ENCODE assay signal across 12 cellular contexts in the genomic region with DNA sequence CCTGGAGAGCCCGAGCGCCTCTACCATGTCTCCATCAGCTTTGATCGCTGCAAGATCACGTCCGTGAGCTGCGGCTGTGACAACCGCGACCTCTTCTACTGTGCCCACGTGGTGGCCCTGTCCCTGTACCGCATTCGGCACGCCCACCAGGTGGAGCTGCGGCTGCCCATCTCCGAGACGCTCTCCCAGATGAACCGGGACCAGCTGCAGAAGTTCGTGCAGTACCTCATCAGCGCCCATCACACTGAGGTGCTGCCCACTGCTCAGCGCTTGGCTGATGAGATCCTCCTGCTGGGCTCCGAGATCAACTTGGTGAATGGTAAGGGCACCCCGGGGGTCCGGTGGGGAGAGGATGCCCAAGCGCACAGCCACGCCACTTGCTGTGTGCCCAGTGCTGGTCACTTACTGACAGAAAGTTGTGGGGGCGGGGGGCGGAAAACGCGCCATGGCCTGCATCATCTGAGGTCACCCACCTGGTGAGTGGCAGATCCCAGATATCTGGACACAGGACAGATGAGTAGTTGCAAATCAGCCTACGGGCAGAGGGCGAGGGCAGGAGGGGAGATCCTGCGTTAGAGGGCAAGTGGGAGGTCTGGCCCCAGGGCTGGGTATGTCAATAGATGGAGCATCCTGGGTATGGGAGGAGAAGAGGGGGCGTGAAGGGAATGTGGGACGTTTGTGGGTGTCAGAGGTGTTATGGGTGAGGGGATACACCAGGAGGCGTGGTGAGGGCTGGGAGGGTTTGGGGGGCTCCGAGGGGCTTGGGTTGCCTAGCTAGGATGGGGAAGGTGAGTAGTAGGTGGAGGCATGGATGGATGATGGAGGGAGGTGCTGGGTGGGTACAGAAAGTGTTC. TPM values are rescaled to one million over a fixed set of nuclear protein-coding genes. Genes with fewer than 3 reads are reported as not detected.
A peak's percentile ranks its signal among the peaks of the same experiment; 100 is the strongest.
DNase-seq lines count a peak whose midpoint lies in the region; ATAC-seq and TF ChIP-seq lines count a peak whose summit lies in the region.
"Had no signal": no experiment of that assay in that cellular context is flagged by ENCODE, and none has a peak within 500 bp of the region (broad histone marks: within the 10 kb centered on the region; RNA-seq: fewer than 3 reads in every experiment).

No MANE protein-coding gene starts in this region.

- H3K36me3 Mint-ChIP-seq in brain: peaks cover 39% of the 10 kb centered on the region
- H3K36me3 Mint-ChIP-seq: natural killer cell treated with Interleukin-12 subunit alpha and Interleukin-12 subunit beta and Interleukin-15 and Interleukin-18, amount 100 ng/mL, for 72 hours had no signal

- no peak overlapping the region for H3K27ac Mint-ChIP-seq in brain
- H3K27ac Mint-ChIP-seq: activated B cell treated with CpG ODN at 0.5 μM for 24 hours; CD8-positive, alpha-beta T cell; natural killer cell treated with Interleukin-12 subunit alpha and Interleukin-12 subunit beta and Interleukin-15 and Interleukin-18, amount 100 ng/mL, for 72 hours had no signal

- H3K4me3 Mint-ChIP-seq in brain: no peak overlapping the region
- H3K4me3 Mint-ChIP-seq: activated B cell treated with CpG ODN at 0.5 μM for 24 hours; CD8-positive, alpha-beta T cell; natural killer cell treated with Interleukin-12 subunit alpha and Interleukin-12 subunit beta and Interleukin-15 and Interleukin-18, amount 100 ng/mL, for 72 hours had no signal

- no peaks in the 10 kb centered on the region for H3K9me3 Mint-ChIP-seq in brain
- H3K9me3 Mint-ChIP-seq: activated B cell treated with CpG ODN at 0.5 μM for 24 hours; CD8-positive, alpha-beta T cell; natural killer cell treated with Interleukin-12 subunit alpha and Interleukin-12 subunit beta and Interleukin-15 and Interleukin-18, amount 100 ng/mL, for 72 hours had no signal

- H3K4me1 Mint-ChIP-seq in brain: no peaks in the 10 kb centered on the region
- H3K4me1 Mint-ChIP-seq: activated B cell treated with CpG ODN at 0.5 μM for 24 hours had no signal

- H3K27me3 Mint-ChIP-seq in brain: no peaks in the 10 kb centered on the region
- H3K27me3 Mint-ChIP-seq: activated B cell treated with CpG ODN at 0.5 μM for 24 hours; natural killer cell treated with Interleukin-12 subunit alpha and Interleukin-12 subunit beta and Interleukin-15 and Interleukin-18, amount 100 ng/mL, for 72 hours had no signal

- peak; percentile 22 to 62 for TF ChIP-seq CTCF in brain (conservative IDR thresholded peaks at IDR 0.05)

- ATAC-seq in HG02588 (IDR thresholded peaks at IDR 0.05; ENCODE audit: unreplicated experiment) (no peak), esophagus mucosa (no peak)
- ATAC-seq: CD8-positive, alpha-beta T cell; natural killer cell treated with Interleukin-12 subunit alpha and Interleukin-12 subunit beta and Interleukin-15 and Interleukin-18, amount 100 ng/mL, for 72 hours had no signal

- peak; percentile 33 for DNase-seq in stimulated activated CD4-positive, alpha-beta T cell treated with anti-CD3 and anti-CD28 coated beads, Interleukin-15, amount 100 ng/mL, for 24 hours
- no peak for DNase-seq in stimulated activated CD4-positive, alpha-beta T cell treated with anti-CD3 and anti-CD28 coated beads, Interleukin-1b, Interleukin-23, amount 100 ng/mL, for 48 hours
- DNase-seq in iPS-NIHi7 (ENCODE audit: extremely low spot score) (peak; percentile 81), NCI-H2227 treated with DMSO at 0.1 percent for 48 hours (lab: John Stamatoyannopoulos, UW) (no peak), DMS153 treated with DMSO at 0.1 percent for 48 hours (lab: John Stamatoyannopoulos, UW; ENCODE audit: unreplicated experiment) (no peak)
- DNase-seq: activated B cell treated with CpG ODN at 0.5 μM for 24 hours; CD8-positive, alpha-beta T cell; HCEC 1CT had no signal

RNA-seq across cellular contexts. Expression of gene ZSWIM4, which starts 9.8 kb away (rescaled TPM):
- 19.4 TPM for polyA plus RNA-seq in brain (ENCODE audit: insufficient read depth, low read depth, low replicate concordance)
- 10.9 TPM for total RNA-seq in esophagus mucosa

RNA-seq across cellular contexts. Expression of gene C19orf53, which starts 30.8 kb away (rescaled TPM):
- polyA plus RNA-seq in brain (ENCODE audit: insufficient read depth, low read depth, low replicate concordance): 309 TPM
- total RNA-seq in esophagus mucosa: 60.2 TPM

RNA-seq across cellular contexts. Expression of gene MRI1, which starts 40.7 kb away (rescaled TPM):
- 31.9 TPM for polyA plus RNA-seq in brain (ENCODE audit: insufficient read depth, low read depth, low replicate concordance)
- total RNA-seq in esophagus mucosa: 22.4 TPM

Comparison
In these comparisons a context has a peak if more than half of its experiments do, and no peak if none do; other contexts are left out.
1. DNase-seq: peak in stimulated activated CD4-positive, alpha-beta T cell treated with anti-CD3 and anti-CD28 coated beads, Interleukin-15, amount 100 ng/mL, for 24 hours (single experiment) and iPS-NIHi7 (single experiment); none in stimulated activated CD4-positive, alpha-beta T cell treated with anti-CD3 and anti-CD28 coated beads, Interleukin-1b, Interleukin-23, amount 100 ng/mL, for 48 hours (single experiment), NCI-H2227 treated with DMSO at 0.1 percent for 48 hours (single experiment) and DMS153 treated with DMSO at 0.1 percent for 48 hours (single experiment).